In the genomic region with DNA sequence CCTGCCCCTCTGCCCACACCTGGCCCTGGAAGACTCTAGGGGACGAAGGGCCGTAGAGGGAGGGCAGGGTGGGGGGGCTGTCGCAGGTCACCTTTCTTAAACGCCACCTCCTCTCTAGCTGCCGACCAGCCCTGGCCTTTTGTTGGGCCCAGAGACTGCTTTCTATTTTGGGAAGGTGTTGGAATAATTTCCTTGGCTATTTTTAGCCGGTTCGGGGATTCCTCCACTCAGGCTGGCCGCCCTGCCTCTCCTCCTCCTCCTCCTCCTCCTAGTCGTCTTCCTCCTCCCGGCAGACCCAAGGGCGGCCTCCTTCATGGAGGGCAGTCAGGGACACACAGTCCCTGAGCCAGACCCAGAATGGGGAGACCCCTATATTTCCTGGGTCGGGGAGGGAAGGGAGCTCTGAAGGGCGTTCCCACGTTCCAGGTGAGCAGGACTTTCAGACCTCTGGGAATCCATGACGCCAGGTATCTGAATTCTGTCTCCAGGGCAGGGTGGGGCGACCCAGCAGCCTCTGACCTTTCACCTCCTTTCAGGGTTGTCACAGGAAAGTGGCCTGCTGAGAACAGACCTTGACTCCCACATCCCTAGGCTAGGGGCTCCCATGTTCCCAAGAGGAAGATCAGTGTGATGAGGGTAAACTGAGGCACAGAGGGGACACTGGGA, we compare ENCODE assay signal across 8 cellular contexts. TPM values are rescaled to one million over a fixed set of nuclear protein-coding genes. Genes with fewer than 3 reads are reported as not detected.
A peak's percentile ranks its signal among the peaks of the same experiment; 100 is the strongest.
DNase-seq lines count a peak whose midpoint lies in the region; FAIRE-seq and TF ChIP-seq lines count a peak whose summit lies in the region.

No MANE protein-coding gene starts in this region.

- peak overlapping the region; percentile 97 for H2AK5ac ChIP-seq in neuronal stem cell (ENCODE audit: low read depth, low read length)

- H4K8ac ChIP-seq in neuronal stem cell (ENCODE audit: low read depth, low read length): no peak overlapping the region

- no peak overlapping the region for H3K4ac ChIP-seq in neuronal stem cell (ENCODE audit: low read length)

- no peak for FAIRE-seq in GM12891 (lab: Jason Lieb, UNC)

- TF ChIP-seq CTCF in C4-2B (conservative IDR thresholded peaks at IDR 0.05) (no peak), foreskin fibroblast (IDR thresholded peaks at IDR 0.05; ENCODE audit: low read depth, low read length) (no peak)

- in situ Hi-C loops in ACHN (cut with HindIII; ENCODE audit: low pct_ligation_motif_present, low pct_unique_long_range_greater_than_20kb, low sequenced_read_pairs): no loop called here

- H4K91ac ChIP-seq in neuronal stem cell (ENCODE audit: low read depth, low read length, poor library complexity): no peak overlapping the region

- no peak for TF ChIP-seq POLR2A in GM12891 (IDR thresholded peaks at IDR 0.05; ENCODE audit: low read depth, low read length)

- no peaks in the 10 kb centered on the region for H3K79me1 ChIP-seq in neuronal stem cell (ENCODE audit: low read depth, low read length)

- peak overlapping the region; percentile 16 for H2BK15ac ChIP-seq in neuronal stem cell (ENCODE audit: low read length)

- peaks cover 0 to 66% (median 10%) of the 10 kb centered on the region in 3 experiments for H3K27me3 ChIP-seq in neuronal stem cell (ENCODE audit: control insufficient read depth in 3 of 3, insufficient read depth in 3 of 3, low read depth in 1 of 3, low read length in 3 of 3)

- H3K4me2 ChIP-seq in neuronal stem cell (ENCODE audit: insufficient read depth, low read length, poor library complexity, severe bottlenecking): peak overlapping the region; percentile 81

- H3K9me3 ChIP-seq in neuronal stem cell (replicated peaks in 1 of 2; ENCODE audit: control insufficient read depth in 2 of 2, insufficient read depth in 1 of 2, low read depth in 1 of 2, low read length in 2 of 2): peaks cover 0 to 3% of the 10 kb centered on the region in 2 donors

- H3K14ac ChIP-seq in neuronal stem cell (ENCODE audit: low read length): no peak overlapping the region

- no peak overlapping the region for H2AFZ ChIP-seq in neuronal stem cell (ENCODE audit: low read length)

- peak overlapping the region; percentile 84 for H3K27ac ChIP-seq in C4-2B
- H3K27ac ChIP-seq in neuronal stem cell (replicated peaks; ENCODE audit: low read length): no peak overlapping the region

- peak; percentile 57 for DNase-seq in RPMI7951 (ENCODE audit: low read depth)
- peak in 1 of 2 donors; percentile 45 for DNase-seq in foreskin fibroblast
- no peak for DNase-seq in neuronal stem cell (ENCODE audit: low spot score)
- DNase-seq in GM12891 (ENCODE audit: insufficient read length, low spot score): no peak
- DNase-seq in ACHN: no peak
- DNase-seq in dedifferentiated amniotic fluid mesenchymal stem cell (ENCODE audit: extremely low spot score): no peak
- DNase-seq in NCI-H187 treated with DMSO at 0.1 percent for 48 hours (lab: John Stamatoyannopoulos, UW): no peak

- no peak overlapping the region for H3K18ac ChIP-seq in neuronal stem cell (ENCODE audit: low read length)

- WGBS in neuronal stem cell (ENCODE audit: extremely low coverage in 2 of 2, insufficient read length in 2 of 2, insufficient replicate concordance in 1 of 2), 2 donors: no CpG with 5 or more reads among the region's 16 CpGs

- H2BK120ac ChIP-seq in neuronal stem cell (ENCODE audit: low read depth, low read length): no peak overlapping the region

- H3K23ac ChIP-seq in neuronal stem cell (ENCODE audit: low read depth, low read length, poor library complexity): no peak overlapping the region

- H2BK12ac ChIP-seq in neuronal stem cell (ENCODE audit: low read length): no peak overlapping the region

- H3K9ac ChIP-seq in neuronal stem cell (ENCODE audit: low read depth, low read length, poor library complexity): no peak overlapping the region

- no peak overlapping the region for H2BK5ac ChIP-seq in neuronal stem cell (ENCODE audit: low read length)

- peaks cover 3 to 21% of the 10 kb centered on the region in 2 donors for H3K4me1 ChIP-seq in neuronal stem cell (ENCODE audit: control insufficient read depth in 2 of 2, insufficient read depth in 1 of 2, low read depth in 1 of 2, low read length in 2 of 2)

- H3K4me3 ChIP-seq in foreskin fibroblast (ENCODE audit: low read depth in 1 of 2, low read length in 2 of 2): peak overlapping the region; percentile 52 to 62
- no peak overlapping the region for H3K4me3 ChIP-seq in neuronal stem cell (ENCODE audit: low read length in 2 of 2)

- peaks cover 0 to 2% of the 10 kb centered on the region in 2 donors for H3K36me3 ChIP-seq in neuronal stem cell (replicated peaks in 1 of 2; ENCODE audit: control insufficient read depth in 2 of 2, insufficient read depth in 2 of 2, low read length in 2 of 2)

TF ChIP-seq in GM12891, 5 proteins besides CTCF, POLR2A, EP300 and RAD21:
- no peak for TF ChIP-seq POLR2AphosphoS5 (IDR thresholded peaks at IDR 0.05; ENCODE audit: low read depth, low read length)
- TF ChIP-seq TAF1 (IDR thresholded peaks at IDR 0.05; ENCODE audit: low read depth, low read length): no peak
- TF ChIP-seq SPI1 (IDR thresholded peaks at IDR 0.05; ENCODE audit: low read depth, low read length): no peak
- no peak for TF ChIP-seq PAX5 (IDR thresholded peaks at IDR 0.05; ENCODE audit: insufficient read depth, low read length, severe bottlenecking)
- no peak for TF ChIP-seq POU2F2 (IDR thresholded peaks at IDR 0.05; ENCODE audit: low read depth, low read length)

RNA-seq across cellular contexts. Expression of gene GADD45B, which starts 19.9 kb away (rescaled TPM):
- total RNA-seq in RPMI7951 (2014; rRNA removed; shearing (Covaris generic)): 23.5 and 28.4 TPM in 2 replicates
- 3.0 TPM for polyA plus RNA-seq in neuronal stem cell (2013, experiment 1 of 2)
- 2.3 TPM for polyA plus RNA-seq in neuronal stem cell (2013, experiment 2 of 2)
- 138 TPM for polyA plus RNA-seq in GM12891 (2012; ENCODE audit: low read depth, missing spikeins)

RNA-seq across cellular contexts. Expression of gene LMNB2, which starts 39.0 kb away (rescaled TPM):
- total RNA-seq in RPMI7951 (2014; rRNA removed; shearing (Covaris generic)): 63.8 and 108 TPM in 2 replicates
- 123 TPM for polyA plus RNA-seq in neuronal stem cell (2013, experiment 1 of 2)
- 124 TPM for polyA plus RNA-seq in neuronal stem cell (2013, experiment 2 of 2)
- 43.5 TPM for polyA plus RNA-seq in GM12891 (2012; ENCODE audit: low read depth, missing spikeins)

Comparison
In these comparisons a context has a peak if more than half of its experiments do, and no peak if none do; other contexts are left out.
1. H3K4me3 ChIP-seq: peak in foreskin fibroblast (2 of 2); none in neuronal stem cell (0 of 2).